ENCODE assay signal across 1 cellular context in genomic region chr6:52507557-52508260, GRCh38.
TF ChIP-seq lines count a peak whose summit lies in the region.

No MANE protein-coding gene starts in this region.

TF ChIP-seq in K562, 482 proteins besides CTCF, POLR2A, EP300 and RAD21 (continued from another document):
- TF ChIP-seq CUX1 (CRISPR knock-in tag; IDR thresholded peaks at IDR 0.05) = no peak
- TF ChIP-seq CHD1 (IDR thresholded peaks at IDR 0.05; ENCODE audit: low read length) = no peak
- TF ChIP-seq DPF2 (IDR thresholded peaks at IDR 0.05) = peak; percentile 67; the same call in 1 of the 2 replicates
- TF ChIP-seq CEBPG (CRISPR knock-in tag; IDR thresholded peaks at IDR 0.05) = 0 out of 2 replicates have a peak, but pooled peaks have one; percentile 19
- peak; percentile 82 to 88 for TF ChIP-seq CEBPG (tag; conservative IDR thresholded peaks at IDR 0.05 in 1 of 2, IDR thresholded peaks at IDR 0.05 in 1 of 2)
- no peak for TF ChIP-seq FOXA1 (IDR thresholded peaks at IDR 0.05; ENCODE audit: borderline replicate concordance)
- peak; percentile 41; the same call in 1 of the 2 replicates for TF ChIP-seq MTA3 (IDR thresholded peaks at IDR 0.05; ENCODE audit: borderline replicate concordance)
- TF ChIP-seq MAFF (IDR thresholded peaks at IDR 0.05; ENCODE audit: low read length) = peak; percentile 84
- peak; percentile 42 for TF ChIP-seq ARID1B (IDR thresholded peaks at IDR 0.05)
- peak; percentile 79; the same call in 1 of the 2 replicates for TF ChIP-seq ATF3 (IDR thresholded peaks at IDR 0.05)
- no peak for TF ChIP-seq ATF3 (CRISPR knock-in tag; conservative IDR thresholded peaks at IDR 0.05)
- no peak for TF ChIP-seq ZNF239 (CRISPR knock-in tag; IDR thresholded peaks at IDR 0.05)
- TF ChIP-seq MAFK (IDR thresholded peaks at IDR 0.05; ENCODE audit: low read length) = peak; percentile 79
- no peak for TF ChIP-seq MEF2D (tag; conservative IDR thresholded peaks at IDR 0.05; ENCODE audit: low read depth)
- TF ChIP-seq, protein P1, sequence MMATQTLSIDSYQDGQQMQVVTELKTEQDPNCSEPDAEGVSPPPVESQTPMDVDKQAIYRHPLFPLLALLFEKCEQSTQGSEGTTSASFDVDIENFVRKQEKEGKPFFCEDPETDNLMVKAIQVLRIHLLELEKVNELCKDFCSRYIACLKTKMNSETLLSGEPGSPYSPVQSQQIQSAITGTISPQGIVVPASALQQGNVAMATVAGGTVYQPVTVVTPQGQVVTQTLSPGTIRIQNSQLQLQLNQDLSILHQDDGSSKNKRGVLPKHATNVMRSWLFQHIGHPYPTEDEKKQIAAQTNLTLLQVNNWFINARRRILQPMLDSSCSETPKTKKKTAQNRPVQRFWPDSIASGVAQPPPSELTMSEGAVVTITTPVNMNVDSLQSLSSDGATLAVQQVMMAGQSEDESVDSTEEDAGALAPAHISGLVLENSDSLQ (IDR thresholded peaks at IDR 0.05) = peak; percentile 35; the same call in 1 of the 2 replicates
- TF ChIP-seq BACH1 (tag; IDR thresholded peaks at IDR 0.05) = peak; percentile 70
- TF ChIP-seq RHOXF2B (CRISPR knock-in tag; conservative IDR thresholded peaks at IDR 0.05) = no peak
- TF ChIP-seq C11orf30 (IDR thresholded peaks at IDR 0.05; ENCODE audit: low read depth) = peak; percentile 89
- TF ChIP-seq MLLT1 (IDR thresholded peaks at IDR 0.05) = no peak
- no peak for TF ChIP-seq RUNX1 (IDR thresholded peaks at IDR 0.05; ENCODE audit: low read depth)
- no peak for TF ChIP-seq ZNF274 (IDR thresholded peaks at IDR 0.05; ENCODE audit: borderline replicate concordance, low read depth, low read length)
- no peak for TF ChIP-seq ZNF232 (CRISPR knock-in tag; IDR thresholded peaks at IDR 0.05)
- TF ChIP-seq DEAF1 (CRISPR knock-in tag; IDR thresholded peaks at IDR 0.05) = no peak
- peak; percentile 7 for TF ChIP-seq MEIS2 (IDR thresholded peaks at IDR 0.05; ENCODE audit: partially characterized antibody)
- no peak for TF ChIP-seq MGA (IDR thresholded peaks at IDR 0.05)
- TF ChIP-seq ZC3H11A (IDR thresholded peaks at IDR 0.05; ENCODE audit: low read depth, low read length) = no peak
- peak; percentile 89 for TF ChIP-seq ZNF316 (IDR thresholded peaks at IDR 0.05)
- no peak for TF ChIP-seq IRF1 (CRISPR knock-in tag; IDR thresholded peaks at IDR 0.05; ENCODE audit: borderline replicate concordance)
- peak; percentile 86 for TF ChIP-seq NFE2 (IDR thresholded peaks at IDR 0.05; ENCODE audit: low read depth)
- TF ChIP-seq MTF1 (CRISPR knock-in tag; IDR thresholded peaks at IDR 0.05; ENCODE audit: borderline replicate concordance) = no peak
- TF ChIP-seq TRIM24 (IDR thresholded peaks at IDR 0.05) = peak; percentile 14 to 53; a peak in 1 of 4 replicates
- no peak for TF ChIP-seq TSC22D4 (tag; IDR thresholded peaks at IDR 0.05)
